Comparison of ENCODE assay signal across 23 cellular contexts in the genomic region with DNA sequence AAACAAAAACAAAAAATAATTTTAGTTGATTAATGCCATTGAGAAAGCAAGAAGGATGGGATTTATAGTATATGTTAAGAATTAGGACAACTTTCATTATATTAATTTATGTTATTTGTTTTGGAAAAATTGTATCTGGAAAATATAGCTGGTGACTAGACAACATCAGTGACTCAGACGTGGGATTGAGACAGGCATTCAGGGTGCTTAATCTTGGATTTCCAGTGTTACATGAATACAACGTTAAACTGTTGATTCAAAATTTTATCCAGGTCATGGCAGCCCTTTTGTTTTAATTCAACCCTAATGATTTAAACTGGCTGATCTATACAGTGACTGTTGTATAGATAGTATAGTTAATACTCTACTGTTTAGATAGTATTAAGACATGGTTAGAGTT.
DNase-seq lines count a peak whose midpoint lies in the region; ATAC-seq, FAIRE-seq and TF ChIP-seq lines count a peak whose summit lies in the region.
"Had no signal": no experiment of that assay in that cellular context is flagged by ENCODE, and none has a peak within 500 bp of the region (broad histone marks: within the 10 kb centered on the region; RNA-seq: fewer than 3 reads in every experiment).

No MANE protein-coding gene starts in this region.

- H4K20me1 ChIP-seq in keratinocyte (ENCODE audit: control insufficient read depth, extremely low read depth, insufficient read depth, low read length): no peaks in the 10 kb centered on the region

- H3K4me1 ChIP-seq in RWPE2 (ENCODE audit: insufficient read depth, poor library complexity, severe bottlenecking) (peaks cover 14% of the 10 kb centered on the region), keratinocyte (ENCODE audit: control insufficient read depth, extremely low read depth, insufficient read depth, low read length) (peaks cover 11% of the 10 kb centered on the region)
- H3K4me1 ChIP-seq: SJCRH30 had no signal

- ATAC-seq in RWPE2 (ENCODE audit: low read depth) (peak; percentile 72), HG03521 (IDR thresholded peaks at IDR 0.05; ENCODE audit: unreplicated experiment) (no peak)
- ATAC-seq: HCT116, Panc1 had no signal

- H2AFZ ChIP-seq in keratinocyte (ENCODE audit: control insufficient read depth, low read length): peak overlapping the region; percentile 10

- TF ChIP-seq CTCF in RWPE2 (IDR thresholded peaks at IDR 0.05; ENCODE audit: poor library complexity, severe bottlenecking) (no peak), cardiac fibroblast (IDR thresholded peaks at IDR 0.05; ENCODE audit: low read depth, low read length) (no peak), keratinocyte (optimal IDR thresholded peaks at IDR 0.05 in 1 of 3, IDR thresholded peaks at IDR 0.05 in 1 of 3, conservative IDR thresholded peaks at IDR 0.05 in 1 of 3; ENCODE audit: extremely low read depth in 1 of 3, insufficient read depth in 2 of 3, low read length in 3 of 3) (no peak)

- H3K27me3 ChIP-seq in RWPE2 (ENCODE audit: insufficient read depth, poor library complexity, severe bottlenecking) (no peaks in the 10 kb centered on the region), keratinocyte (ENCODE audit: control insufficient read depth, extremely low read depth, insufficient read depth, low read length) (no peaks in the 10 kb centered on the region)
- H3K27me3 ChIP-seq: SJCRH30 had no signal

- peak; percentile 27 for DNase-seq in HCEC 1CT
- no peak for DNase-seq in RWPE2 (ENCODE audit: low spot score)
- DNase-seq in cardiac fibroblast (ENCODE audit: low read depth in 2 of 2): peak; percentile 2 to 3
- no peak for DNase-seq in keratinocyte (ENCODE audit: low read depth, low spot score)
- DNase-seq in hepatic stellate cell (ENCODE audit: low spot score): no peak
- DNase-seq in COLO668 (lab: John Stamatoyannopoulos, UW; ENCODE audit: unreplicated experiment): no peak
- DNase-seq in GF-D8 (lab: John Stamatoyannopoulos, UW): no peak
- DNase-seq: CD4-positive, CD25-positive, alpha-beta regulatory T cell; COR-L47; DMS79; GOT3; Karpas-422; MM.1S; NCI-H1048; NCI-H1417 treated with DMSO at 0.1 percent for 48 hours; NCI-H187; NCI-H510A treated with DMSO at 0.1 percent for 48 hours; NCI-H748 treated with DMSO at 0.1 percent for 48 hours; SJCRH30 had no signal

- no peaks in the 10 kb centered on the region for H3K79me2 ChIP-seq in keratinocyte (ENCODE audit: control insufficient read depth, insufficient read depth, low read length)

- H3K27ac ChIP-seq in RWPE2 (ENCODE audit: poor library complexity, severe bottlenecking): peak overlapping the region; percentile 67
- H3K27ac ChIP-seq in keratinocyte (ENCODE audit: control insufficient read depth, insufficient read depth, low read length): peak overlapping the region; percentile 92
- H3K27ac ChIP-seq: SJCRH30 had no signal

- peak overlapping the region; percentile 66 for H3K4me2 ChIP-seq in keratinocyte (ENCODE audit: control insufficient read depth, extremely low read depth, insufficient read depth, low read depth, low read length)

- H3K36me3 ChIP-seq in RWPE2 (ENCODE audit: low read depth): no peaks in the 10 kb centered on the region
- no peaks in the 10 kb centered on the region for H3K36me3 ChIP-seq in keratinocyte (ENCODE audit: control insufficient read depth in 2 of 2, extremely low read depth in 1 of 2, insufficient read depth in 2 of 2, low read length in 2 of 2)
- H3K36me3 ChIP-seq: SJCRH30 had no signal

- dilution Hi-C loops in keratinocyte (cut with MboI; ENCODE audit: extremely low pct_ligation_motif_present, low sequenced_read_pairs): no loop called here

- peak overlapping the region; percentile 15 for H3K9ac ChIP-seq in keratinocyte (ENCODE audit: control insufficient read depth, extremely low read depth, insufficient read depth, low read length)

- no peak for FAIRE-seq in keratinocyte (lab: Jason Lieb, UNC)
- FAIRE-seq: GM12892 had no signal

- H3K9me3 ChIP-seq in RWPE2 (ENCODE audit: severe bottlenecking) (no peaks in the 10 kb centered on the region), keratinocyte (ENCODE audit: control insufficient read depth, low read depth, low read length) (no peaks in the 10 kb centered on the region)
- H3K9me3 ChIP-seq: SJCRH30 had no signal

- H3K9me1 ChIP-seq in keratinocyte (ENCODE audit: control insufficient read depth, extremely low read depth, insufficient read depth, low read length): no peaks in the 10 kb centered on the region

- no peak overlapping the region for H3K4me3 ChIP-seq in RWPE2 (ENCODE audit: severe bottlenecking)
- H3K4me3 ChIP-seq in cardiac fibroblast (replicated peaks in 1 of 2; ENCODE audit: low read depth in 2 of 2, low read length in 2 of 2): no peak overlapping the region
- no peak overlapping the region for H3K4me3 ChIP-seq in keratinocyte (ENCODE audit: control insufficient read depth in 2 of 3, extremely low read depth in 1 of 3, insufficient read depth in 2 of 3, low read depth in 1 of 3, low read length in 3 of 3)
- H3K4me3 ChIP-seq: SJCRH30 had no signal

Comparison
In these comparisons a context has a peak if more than half of its experiments do, and no peak if none do; other contexts are left out.
1. DNase-seq: peak in HCEC 1CT (single experiment) and cardiac fibroblast (2 of 2); none in RWPE2 (single experiment), keratinocyte (single experiment), hepatic stellate cell (single experiment), COLO668 (single experiment) and GF-D8 (single experiment).